Comparison of ENCODE assay signal across 13 cellular contexts in the genomic region with DNA sequence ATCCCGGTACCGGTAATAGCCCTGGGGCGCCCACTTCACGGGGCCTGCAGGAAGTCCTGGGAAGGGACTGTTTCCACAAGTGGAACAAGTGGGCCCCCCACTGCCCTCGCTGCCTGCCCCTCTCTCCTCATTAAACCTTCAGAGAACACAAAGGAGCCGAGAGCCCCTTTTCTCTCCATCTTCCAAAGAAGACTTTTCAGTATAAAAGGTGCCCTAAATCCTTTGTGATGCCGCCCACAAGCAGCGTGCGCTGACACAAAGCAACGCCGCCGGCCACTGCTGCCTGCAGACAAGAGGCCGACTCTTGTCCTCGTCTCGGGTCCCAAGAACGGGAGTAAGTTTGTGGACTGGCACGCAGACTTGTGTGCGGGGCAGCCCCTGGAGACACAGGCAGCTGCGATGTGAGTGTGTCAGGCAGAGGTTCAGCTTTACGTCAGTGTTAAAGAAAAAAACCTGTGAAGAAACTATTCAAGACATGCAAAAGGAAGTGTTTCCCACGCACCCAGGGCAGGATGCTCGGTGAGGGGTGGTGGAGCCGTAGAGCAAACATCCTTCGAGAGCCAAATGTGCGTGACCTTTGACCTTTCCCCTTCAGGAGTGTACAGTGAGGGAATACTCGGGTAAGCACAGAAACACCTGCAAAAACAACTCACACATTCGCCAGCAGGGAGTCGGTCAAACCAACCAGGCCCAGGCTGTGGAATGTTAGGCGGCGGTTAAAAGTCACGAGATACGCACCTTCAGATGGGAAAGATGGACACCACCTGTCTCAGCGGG.
DNase-seq lines count a peak whose midpoint lies in the region; ATAC-seq and TF ChIP-seq lines count a peak whose summit lies in the region.
"Had no signal": no experiment of that assay in that cellular context is flagged by ENCODE, and none has a peak within 500 bp of the region (broad histone marks: within the 10 kb centered on the region; RNA-seq: fewer than 3 reads in every experiment).

No MANE protein-coding gene starts in this region.

- no peak for TF ChIP-seq CTCF in coronary artery (IDR thresholded peaks at IDR 0.05)

- peaks cover 5% of the 10 kb centered on the region for H3K27me3 Mint-ChIP-seq in activated CD4-positive, alpha-beta T cell treated with anti-CD3 and anti-CD28 coated beads, Interleukin-2, amount 10 ng/mL, durations not matched to agents 24 days and 14 days

- H3K27ac Mint-ChIP-seq in activated CD4-positive, alpha-beta T cell treated with anti-CD3 and anti-CD28 coated beads, Interleukin-2, amount 10 ng/mL, durations not matched to agents 24 days and 14 days: peak overlapping the region; percentile 52

- ATAC-seq in GM19452 (IDR thresholded peaks at IDR 0.05; ENCODE audit: unreplicated experiment): no peak
- ATAC-seq in HG03097 (IDR thresholded peaks at IDR 0.05; ENCODE audit: low FRiP score, unreplicated experiment): no peak

- peaks cover 13% of the 10 kb centered on the region for H3K4me1 Mint-ChIP-seq in activated CD4-positive, alpha-beta T cell treated with anti-CD3 and anti-CD28 coated beads, Interleukin-2, amount 10 ng/mL, durations not matched to agents 24 days and 14 days

- no peaks in the 10 kb centered on the region for H3K9me3 Mint-ChIP-seq in activated CD4-positive, alpha-beta T cell treated with anti-CD3 and anti-CD28 coated beads, Interleukin-2, amount 10 ng/mL, durations not matched to agents 24 days and 14 days

- DNase-seq in activated CD4-positive, alpha-beta T cell treated with anti-CD3 and anti-CD28 coated beads, Interleukin-2, amount 10 ng/mL, durations not matched to agents 24 days and 14 days: peak; percentile 67
- DNase-seq in activated CD4-positive, alpha-beta T cell treated with anti-CD3 and anti-CD28 coated beads for 4 hours: no peak
- peak; percentile 54 for DNase-seq in activated CD8-positive, alpha-beta memory T cell treated with anti-CD3 and anti-CD28 coated beads for 24 hours
- DNase-seq in coronary artery (ENCODE audit: low spot score): peak; percentile 66
- DNase-seq in retina: peak; percentile 67
- DNase-seq in cortex of kidney (lab: John Stamatoyannopoulos, UW): no peak
- DNase-seq: amygdala; DMS 273 treated with DMSO at 0.1 percent for 48 hours; effector memory CD4-positive, alpha-beta T cell; OCI-M1 had no signal

- H3K27ac ChIP-seq in coronary artery: no peak overlapping the region
- H3K27ac ChIP-seq: HL-60 had no signal

- no peak overlapping the region for H3K4me3 ChIP-seq in coronary artery

- intact Hi-C loops in activated CD4-positive, alpha-beta T cell treated with anti-CD3 and anti-CD28 coated beads, Interleukin-2, amount 10 ng/mL, durations not matched to agents 24 days and 14 days (cut with micrococcal nuclease): no loop called here

- H3K4me3 Mint-ChIP-seq in activated CD4-positive, alpha-beta T cell treated with anti-CD3 and anti-CD28 coated beads, Interleukin-2, amount 10 ng/mL, durations not matched to agents 24 days and 14 days: no peak overlapping the region

- no peaks in the 10 kb centered on the region for H3K36me3 Mint-ChIP-seq in activated CD4-positive, alpha-beta T cell treated with anti-CD3 and anti-CD28 coated beads, Interleukin-2, amount 10 ng/mL, durations not matched to agents 24 days and 14 days (ENCODE audit: low read depth)

Comparison
In these comparisons a context has a peak if more than half of its experiments do, and no peak if none do; other contexts are left out.
1. DNase-seq: peak in activated CD4-positive, alpha-beta T cell treated with anti-CD3 and anti-CD28 coated beads, Interleukin-2, amount 10 ng/mL, durations not matched to agents 24 days and 14 days (single experiment), activated CD8-positive, alpha-beta memory T cell treated with anti-CD3 and anti-CD28 coated beads for 24 hours (single experiment), coronary artery (single experiment) and retina (single experiment); none in activated CD4-positive, alpha-beta T cell treated with anti-CD3 and anti-CD28 coated beads for 4 hours (0 of 2) and cortex of kidney (single experiment).